ENCODE assay signal across 11 cellular contexts in genomic region chr16:66580605-66581209, GRCh38. TPM values are rescaled to one million over a fixed set of nuclear protein-coding genes. Genes with fewer than 3 reads are reported as not detected.
DNase-seq lines count a peak whose midpoint lies in the region; ATAC-seq and TF ChIP-seq lines count a peak whose summit lies in the region.
"Had no signal": no experiment of that assay in that cellular context is flagged by ENCODE, and none has a peak within 500 bp of the region (broad histone marks: within the 10 kb centered on the region; RNA-seq: fewer than 3 reads in every experiment).

No MANE protein-coding gene starts in this region.

- H3K4me3 ChIP-seq in AG04449 (ENCODE audit: low read depth, low read length) (no peak overlapping the region), HAP-1 (no peak overlapping the region)

- POLR2A ChIA-PET in AG04449 (lab: Yijun Ruan, JAX) = interaction anchor here (1.3 kb wide), 1 partner anchor 11 kb away, joined by 4 read pairs; no protein-coding TSS in a partner anchor

- peaks cover 54% of the 10 kb centered on the region for H3K4me1 Mint-ChIP-seq in endothelial cell (ENCODE audit: unreplicated experiment)

- no peaks in the 10 kb centered on the region for H3K36me3 Mint-ChIP-seq in endothelial cell (ENCODE audit: low read depth, unreplicated experiment)

- H3K9me3 ChIP-seq in HAP-1 = no peaks in the 10 kb centered on the region

- H3K27me3 ChIP-seq in HAP-1 (ENCODE audit: low read depth) = no peaks in the 10 kb centered on the region

- CTCF ChIA-PET in AG04449 (lab: Yijun Ruan, JAX) = interaction anchor here (1.0 to 3.8 kb wide), 7 partner anchors 10 to 181 kb away, joined by 3 to 21 read pairs (median 3); no protein-coding TSS in a partner anchor

- DNase-seq in AG04449 (ENCODE audit: low read depth, low spot score) (peak; percentile 58), HAP-1 (ENCODE audit: low spot score in 2 of 2) (peak; percentile 25 to 66), amniotic stem cell (lab: John Stamatoyannopoulos, UW) (peak; percentile 37), iris pigment epithelial cell (ENCODE audit: low read depth) (peak; percentile 90), endothelial cell (ENCODE audit: low spot score) (no peak), NCI-H1092 (lab: John Stamatoyannopoulos, UW) (no peak), mucosa of gallbladder (ENCODE audit: low spot score) (no peak)
- DNase-seq: DMS79 treated with DMSO at 0.1 percent for 48 hours, NCI-H187 treated with DMSO at 0.1 percent for 48 hours had no signal

- no peaks in the 10 kb centered on the region for H3K36me3 ChIP-seq in HAP-1 (replicated peaks)

- peak; percentile 32 for TF ChIP-seq CTCF in AG04449 (IDR thresholded peaks at IDR 0.05; ENCODE audit: insufficient read depth, low read length, missing control alignments)
- no peak for TF ChIP-seq CTCF in endothelial cell (IDR thresholded peaks at IDR 0.05; ENCODE audit: unreplicated experiment)

- no peak for ATAC-seq in GM21528 (IDR thresholded peaks at IDR 0.05; ENCODE audit: low FRiP score, unreplicated experiment)

- in situ Hi-C loops in HAP-1 (cut with MboI; ENCODE audit: low sequenced_read_pairs) = no loop called here

- H3K9me3 Mint-ChIP-seq in endothelial cell (ENCODE audit: unreplicated experiment) = no peaks in the 10 kb centered on the region
- H3K9me3 Mint-ChIP-seq: T-helper 1 cell treated with Interleukin-12 subunit alpha and Interleukin-12 subunit beta and Interleukin-4 antibody, amounts not matched to agents 30 μg/mL and 1 μg/mL, for 36 hours had no signal

- H3K4me1 ChIP-seq in HAP-1 = peaks cover 9% of the 10 kb centered on the region

- no peak overlapping the region for H3K4me3 Mint-ChIP-seq in endothelial cell (ENCODE audit: unreplicated experiment)
- H3K4me3 Mint-ChIP-seq: T-helper 1 cell treated with Interleukin-12 subunit alpha and Interleukin-12 subunit beta and Interleukin-4 antibody, amounts not matched to agents 30 μg/mL and 1 μg/mL, for 36 hours had no signal

- no peak overlapping the region for H3K27ac Mint-ChIP-seq in endothelial cell (ENCODE audit: unreplicated experiment)
- H3K27ac Mint-ChIP-seq: T-helper 1 cell treated with Interleukin-12 subunit alpha and Interleukin-12 subunit beta and Interleukin-4 antibody, amounts not matched to agents 30 μg/mL and 1 μg/mL, for 36 hours had no signal

- H3K27me3 Mint-ChIP-seq in endothelial cell (ENCODE audit: unreplicated experiment) = peaks cover 11% of the 10 kb centered on the region

RNA-seq across cellular contexts. Expression of gene CMTM2, which starts 1.4 kb away (rescaled TPM):
- 2.1 TPM for total RNA-seq in endothelial cell (ENCODE audit: unreplicated experiment)
- not detected for total RNA-seq in mucosa of gallbladder

RNA-seq across cellular contexts. Expression of gene CMTM1, which starts 14.5 kb away (rescaled TPM):
- total RNA-seq in endothelial cell (ENCODE audit: unreplicated experiment) = 8.3 TPM
- 12.1 TPM for total RNA-seq in mucosa of gallbladder

RNA-seq across cellular contexts. Expression of gene CMTM3, which starts 23.8 kb away (rescaled TPM):
- 268 TPM for total RNA-seq in endothelial cell (ENCODE audit: unreplicated experiment)
- total RNA-seq in mucosa of gallbladder = 19.2 TPM

RNA-seq across cellular contexts. Expression of gene CKLF, which starts 28.3 kb away (rescaled TPM):
- 38.0 TPM for total RNA-seq in endothelial cell (ENCODE audit: unreplicated experiment)
- 50.0 TPM for total RNA-seq in mucosa of gallbladder

RNA-seq across cellular contexts. Expression of gene TK2, which starts 30.8 kb away (rescaled TPM):
- total RNA-seq in endothelial cell (ENCODE audit: unreplicated experiment) (13.1 TPM), mucosa of gallbladder (38.5 TPM)

Comparison
In these comparisons a context has a peak if more than half of its experiments do, and no peak if none do; other contexts are left out.
1. DNase-seq: peak in AG04449 (single experiment), HAP-1 (2 of 2), amniotic stem cell (single experiment) and iris pigment epithelial cell (single experiment); none in endothelial cell (single experiment), NCI-H1092 (single experiment) and mucosa of gallbladder (single experiment).
2. RNA of gene CMTM3, which starts 23.8 kb away (total RNA-seq): 268 TPM in endothelial cell (single experiment); 19.2 TPM in mucosa of gallbladder (single experiment); every median in the first group is over 10 times any median in the second.